Comparison of ENCODE assay signal across 8 cellular contexts in the genomic region with DNA sequence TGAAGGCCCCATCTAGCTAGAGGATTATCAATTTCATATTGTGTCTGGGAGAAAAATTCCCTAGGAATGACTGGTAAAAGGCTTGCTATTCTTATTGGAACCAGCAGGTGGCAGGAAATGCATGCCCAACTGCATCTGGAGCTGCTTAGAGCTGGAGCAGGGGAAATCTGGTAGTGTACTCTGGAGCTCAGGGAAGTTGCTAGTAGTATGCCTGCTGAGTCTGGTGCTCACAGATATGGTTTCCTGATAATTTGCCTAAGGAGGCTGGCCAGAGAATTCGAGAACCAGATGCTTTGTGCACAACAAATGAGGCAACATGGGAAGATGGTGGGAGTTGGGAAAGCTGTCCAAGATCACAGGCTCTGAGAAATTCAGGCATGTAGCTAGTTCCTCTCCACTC. TPM values are rescaled to one million over a fixed set of nuclear protein-coding genes. Genes with fewer than 3 reads are reported as not detected.
DNase-seq lines count a peak whose midpoint lies in the region; ATAC-seq, FAIRE-seq and TF ChIP-seq lines count a peak whose summit lies in the region.

No MANE protein-coding gene starts in this region.

- WGBS in K562 (ENCODE audit: insufficient coverage, low coverage, missing lambda C conversion rate): 85% methylated on average over 1 of the region's 1 CpG
- 20 to 30% (median 25%) methylated on average over 1 of the region's 1 CpG for WGBS in small intestine, 3 donors

- no peak for TF ChIP-seq POLR2A in K562 (conservative IDR thresholded peaks at IDR 0.05)

- H3K79me2 ChIP-seq in K562 (ENCODE audit: control insufficient read depth, insufficient read depth, low read length): no peaks in the 10 kb centered on the region

- H3K9ac ChIP-seq in K562 (ENCODE audit: insufficient read depth in 1 of 2, low read depth in 2 of 2, low read length in 2 of 2): no peak overlapping the region

- no peak overlapping the region for H3K27ac ChIP-seq in HL-60 (replicated peaks)
- H3K27ac ChIP-seq in K562 (ENCODE audit: extremely low read depth, low read depth, low read length): no peak overlapping the region
- no peak overlapping the region for H3K27ac ChIP-seq in small intestine (ENCODE audit: low read depth in 1 of 2, low read length in 1 of 2)

- POLR2A ChIA-PET in K562 (lab: Yijun Ruan, JAX): interaction anchor here (0.7 kb wide), 2 partner anchors 8 to 317 kb away, joined by 3 read pairs; no protein-coding TSS in a partner anchor

- H3K9me1 ChIP-seq in K562 (ENCODE audit: control insufficient read depth, insufficient read depth, low read length): no peaks in the 10 kb centered on the region

- ATAC-seq in GM18909 (IDR thresholded peaks at IDR 0.05; ENCODE audit: poor library complexity, unreplicated experiment) (peak; percentile 66), K562 (peak; percentile 93)

- peak; percentile 35 for DNase-seq in Caki2 (ENCODE audit: low read depth)
- DNase-seq in HL-60 (ENCODE audit: low read depth in 1 of 2, low spot score in 1 of 2): peak in 1 of 2 experiments; percentile 47
- peak; percentile 59 for DNase-seq in NCI-H82 treated with DMSO at 0.1 percent for 48 hours (lab: John Stamatoyannopoulos, UW; ENCODE audit: unreplicated experiment)
- peak; percentile 53 to 65 (median 59) for DNase-seq in K562 (ENCODE audit: extremely low read depth in 1 of 4, low spot score in 3 of 4)
- peak in 38 of 51 donors; percentile 1 to 68 (median 20) for DNase-seq in hypothalamus (lab: John Stamatoyannopoulos, UW)
- DNase-seq in small intestine: peak; percentile 69
- DNase-seq in mesenteric fat pad (ENCODE audit: low spot score): no peak

- H3K4me1 ChIP-seq in K562 (replicated peaks in 1 of 2; ENCODE audit: control insufficient read depth in 2 of 2, insufficient read depth in 2 of 2, low read length in 2 of 2) (no peaks in the 10 kb centered on the region), small intestine (ENCODE audit: control insufficient read depth in 2 of 2, insufficient read depth in 1 of 2, low read depth in 1 of 2, low read length in 1 of 2) (no peaks in the 10 kb centered on the region)

- H3K27me3 ChIP-seq in HL-60 (ENCODE audit: insufficient read depth, poor library complexity, severe bottlenecking) (no peaks in the 10 kb centered on the region), K562 (ENCODE audit: control insufficient read depth in 2 of 2, insufficient read depth in 2 of 2, low read length in 2 of 2) (no peaks in the 10 kb centered on the region), small intestine (ENCODE audit: control insufficient read depth in 2 of 2, insufficient read depth in 2 of 2, low read length in 2 of 2) (no peaks in the 10 kb centered on the region)

- CTCF ChIA-PET in K562 (lab: Yijun Ruan, JAX; ENCODE audit: low intra/inter-chr PET ratio): interaction anchor here (1.3 kb wide), 1 partner anchor 318 kb away, joined by 9 read pairs; no protein-coding TSS in a partner anchor

- intact Hi-C loops in K562 (cut with micrococcal nuclease): loop anchor here (1.0 to 10.0 kb wide), 3 partner anchors 317 to 680 kb away; no protein-coding TSS in a partner anchor

- H3K4me2 ChIP-seq in K562 (ENCODE audit: insufficient read depth, low read length): no peak overlapping the region

- H3K36me3 ChIP-seq in K562 (ENCODE audit: control insufficient read depth, insufficient read depth, low read length) (peaks cover 30% of the 10 kb centered on the region; the same call in 2 of the 3 replicates), small intestine (ENCODE audit: control insufficient read depth in 2 of 2, insufficient read depth in 2 of 2, low read length in 2 of 2) (no peaks in the 10 kb centered on the region)

- in situ Hi-C loops in Caki2 (cut with HindIII; ENCODE audit: low pct_unique_long_range_greater_than_20kb, low sequenced_read_pairs) (no loop called here), K562 (cut with MboI) (loop anchor here (25.0 kb wide), 1 partner anchor 312 kb away; no protein-coding TSS in a partner anchor)

- FAIRE-seq in K562 (lab: Jason Lieb, UNC) (peak; percentile 89), small intestine (lab: Jason Lieb, UNC) (no peak)

- no peak for TF ChIP-seq EP300 in K562 (IDR thresholded peaks at IDR 0.05; ENCODE audit: low read length)

- H4K20me1 ChIP-seq in K562 (replicated peaks; ENCODE audit: control insufficient read depth, insufficient read depth, low read length): no peaks in the 10 kb centered on the region

- peak; percentile 56 to 76 for TF ChIP-seq RAD21 in K562 (CRISPR knock-in tag; conservative IDR thresholded peaks at IDR 0.05 in 1 of 2, IDR thresholded peaks at IDR 0.05 in 1 of 2)

- H3K9me3 ChIP-seq in K562 (replicated peaks; ENCODE audit: control insufficient read depth, insufficient read depth, low read depth, low read length) (no peaks in the 10 kb centered on the region), small intestine (ENCODE audit: control insufficient read depth, low read depth) (no peaks in the 10 kb centered on the region)

- TF ChIP-seq CTCF in HL-60 (IDR thresholded peaks at IDR 0.05; ENCODE audit: insufficient read depth, low read length) (peak; percentile 54), K562 (IDR thresholded peaks at IDR 0.05 in 2 of 3, conservative IDR thresholded peaks at IDR 0.05 in 1 of 3; ENCODE audit: insufficient read depth in 2 of 3, low read depth in 1 of 3, low read length in 3 of 3) (peak; percentile 73 to 90 (median 79))

- H2AFZ ChIP-seq in K562 (ENCODE audit: low read depth, low read length): no peak overlapping the region

- H3K4me3 ChIP-seq in HL-60 (replicated peaks; ENCODE audit: insufficient read depth, low read length) (no peak overlapping the region), K562 (no peak overlapping the region), small intestine (ENCODE audit: low read depth in 1 of 2, low read length in 2 of 2) (no peak overlapping the region)

- no TSS peak for BruUV-seq in K562 (replicated peaks; lab: Mats Ljungman, UMichigan)

TF ChIP-seq in K562, 482 proteins besides CTCF, POLR2A, EP300 and RAD21:
- TF ChIP-seq SMC3 (conservative IDR thresholded peaks at IDR 0.05; ENCODE audit: insufficient read depth, low read depth, low read length) (peak; percentile 77), ARID2 (IDR thresholded peaks at IDR 0.05) (0 out of 2 replicates have a peak, but pooled peaks have one; percentile 31)
- TF ChIP-seq, protein P1, sequence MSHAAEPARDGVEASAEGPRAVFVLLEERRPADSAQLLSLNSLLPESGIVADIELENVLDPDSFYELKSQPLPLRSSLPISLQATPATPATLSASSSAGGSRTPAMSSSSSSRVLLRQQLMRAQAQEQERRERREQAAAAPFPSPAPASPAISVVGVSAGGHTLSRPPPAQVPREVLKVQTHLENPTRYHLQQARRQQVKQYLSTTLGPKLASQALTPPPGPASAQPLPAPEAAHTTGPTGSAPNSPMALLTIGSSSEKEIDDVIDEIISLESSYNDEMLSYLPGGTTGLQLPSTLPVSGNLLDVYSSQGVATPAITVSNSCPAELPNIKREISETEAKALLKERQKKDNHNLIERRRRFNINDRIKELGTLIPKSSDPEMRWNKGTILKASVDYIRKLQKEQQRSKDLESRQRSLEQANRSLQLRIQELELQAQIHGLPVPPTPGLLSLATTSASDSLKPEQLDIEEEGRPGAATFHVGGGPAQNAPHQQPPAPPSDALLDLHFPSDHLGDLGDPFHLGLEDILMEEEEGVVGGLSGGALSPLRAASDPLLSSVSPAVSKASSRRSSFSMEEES (CRISPR knock-in tag; IDR thresholded peaks at IDR 0.05): no peak

RNA-seq across cellular contexts. Expression of a gene that starts 53.7 kb away (rescaled TPM):
- 55.1 and 91.9 TPM in 2 replicates for total RNA-seq in Caki2 (2014; rRNA removed; shearing (Covaris generic); ENCODE audit: low replicate concordance)
- total RNA-seq in K562 (2011; cell fraction: chromatin; rRNA removed; ENCODE audit: low replicate concordance): 109 and 174 TPM in 2 replicates
- 80.2 and 99.9 TPM in 2 replicates for total RNA-seq in K562 (2011; cell fraction: nucleolus; rRNA removed)
- 122 and 186 TPM in 2 replicates for total RNA-seq in K562 (2011; cell fraction: nucleoplasm; rRNA removed)
- 105 and 130 TPM in 2 replicates for total RNA-seq in K562 (2014; rRNA removed)
- 238 and 257 TPM in 2 replicates for total RNA-seq in K562 (2014; rRNA removed; fragmentation: Illumina TruSeq; extraction: Trizol)
- total RNA-seq in K562 (2015; rRNA removed; fragmentation: Illumina TruSeq; extraction: Trizol): 195 and 209 TPM in 2 replicates
- total RNA-seq in K562 (2021): 260 and 264 TPM in 2 replicates
- polyA plus RNA-seq in K562 (2011; rRNA removed): 74.3 and 101 TPM in 2 replicates
- 35.6 and 53.9 TPM in 2 replicates for polyA plus RNA-seq in K562 (2011; cell fraction: cytosol; rRNA removed)
- polyA plus RNA-seq in K562 (2011; cell fraction: nucleus; rRNA removed): 53.2 and 53.3 TPM in 2 replicates
- 64.6 and 142 TPM in 2 replicates for polyA plus RNA-seq in K562 (2012)
- 142 and 173 TPM in 2 replicates for polyA plus RNA-seq in K562 (2014; fragmentation: Illumina TruSeq; extraction: Trizol)
- 10 to 100 TPM; 54.7 to 55.5 TPM for polyA plus RNA-seq in K562 (2014; fragmentation: Nextera tagmentation; extraction: Ambion mirVana)
- 69.7 and 79.8 TPM in 2 replicates for polyA plus RNA-seq in K562 (2014; rRNA removed)
- 228 and 286 TPM in 2 replicates for polyA minus RNA-seq in K562 (2011; rRNA and poly(A)+ RNA removed)
- 120 and 156 TPM in 2 replicates for polyA minus RNA-seq in K562 (2011; cell fraction: cytosol; rRNA and poly(A)+ RNA removed)
- 97.3 and 124 TPM in 2 replicates for polyA minus RNA-seq in K562 (2011; cell fraction: nucleus; rRNA and poly(A)+ RNA removed)
- 10 to 100 TPM; 11.9 to 36.8 (median 15.2) TPM for polyA plus RNA-seq in small intestine
- 186 TPM for total RNA-seq in mesenteric fat pad
